In the genomic region with DNA sequence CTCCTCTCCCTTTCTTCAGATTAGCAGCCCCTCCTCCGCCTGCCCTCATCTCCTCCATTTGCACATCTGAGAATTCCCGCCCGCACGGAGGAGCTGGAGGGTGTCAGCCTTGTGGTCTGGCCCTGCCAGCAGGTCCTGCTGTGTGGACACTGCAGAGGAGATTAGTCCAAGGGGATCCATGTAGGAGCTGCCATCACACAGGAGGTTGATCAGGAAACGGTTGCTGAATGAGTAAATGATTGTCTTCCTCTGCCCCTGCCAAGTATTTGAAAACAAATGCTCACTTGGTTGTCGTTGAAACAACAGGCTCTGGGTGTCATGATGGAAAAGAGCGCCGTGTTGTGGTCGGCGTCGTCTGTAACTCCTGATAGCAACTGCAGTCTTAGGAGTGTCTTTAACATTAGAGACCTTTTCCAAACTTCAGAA, we compare ENCODE assay signal across 14 cellular contexts.
DNase-seq lines count a peak whose midpoint lies in the region; ATAC-seq and TF ChIP-seq lines count a peak whose summit lies in the region.
"Had no signal": no experiment of that assay in that cellular context is flagged by ENCODE, and none has a peak within 500 bp of the region (broad histone marks: within the 10 kb centered on the region; RNA-seq: fewer than 3 reads in every experiment).

No MANE protein-coding gene starts in this region.

- peak overlapping the region; percentile 55 for H3K4me2 ChIP-seq in neural progenitor cell
- H3K4me2 ChIP-seq: SK-N-SH had no signal

- H3K4me3 ChIP-seq in neural progenitor cell: no peak overlapping the region
- H3K4me3 ChIP-seq: GM12878, ovary had no signal

- no peaks in the 10 kb centered on the region for H3K27me3 Mint-ChIP-seq in activated T-helper 17 cell treated with anti-CD3 and anti-CD28 coated beads, Interleukin-2, amount 50 U/mL, for 72 hours
- H3K27me3 Mint-ChIP-seq in glutamatergic neuron (ENCODE audit: unreplicated experiment) (peaks cover 6% of the 10 kb centered on the region), neural progenitor cell (ENCODE audit: insufficient read depth, low read depth) (peaks cover 6% of the 10 kb centered on the region)

- H3K4me1 ChIP-seq in neural progenitor cell: peaks cover 33% of the 10 kb centered on the region

- H3K27me3 ChIP-seq in neural progenitor cell: peaks cover 71% of the 10 kb centered on the region
- H3K27me3 ChIP-seq: ovary had no signal

- no peak for ATAC-seq in activated T-helper 17 cell treated with anti-CD3 and anti-CD28 coated beads, Interleukin-2, amount 50 U/mL, for 72 hours (replicated peaks)
- no peak for ATAC-seq in HG03159 (IDR thresholded peaks at IDR 0.05; ENCODE audit: unreplicated experiment)
- ATAC-seq: GM12878 had no signal

- H3K4me1 Mint-ChIP-seq in activated T-helper 17 cell treated with anti-CD3 and anti-CD28 coated beads, Interleukin-2, amount 50 U/mL, for 72 hours: peaks cover 20% of the 10 kb centered on the region
- H3K4me1 Mint-ChIP-seq in glutamatergic neuron (ENCODE audit: low read depth, unreplicated experiment): peaks cover 20% of the 10 kb centered on the region
- H3K4me1 Mint-ChIP-seq in neural progenitor cell: peaks cover 50% of the 10 kb centered on the region

- no peak overlapping the region for H3K4me3 Mint-ChIP-seq in activated T-helper 17 cell treated with anti-CD3 and anti-CD28 coated beads, Interleukin-2, amount 50 U/mL, for 72 hours
- H3K4me3 Mint-ChIP-seq in glutamatergic neuron (ENCODE audit: unreplicated experiment): peak overlapping the region; percentile 39
- H3K4me3 Mint-ChIP-seq in neural progenitor cell: peak overlapping the region; percentile 1

- no peaks in the 10 kb centered on the region for H3K9me3 ChIP-seq in neural progenitor cell (ENCODE audit: low read depth)
- H3K9me3 ChIP-seq: ovary, SK-N-SH had no signal

- H3K9me3 Mint-ChIP-seq in activated T-helper 17 cell treated with anti-CD3 and anti-CD28 coated beads, Interleukin-2, amount 50 U/mL, for 72 hours: no peaks in the 10 kb centered on the region
- H3K9me3 Mint-ChIP-seq in glutamatergic neuron (ENCODE audit: unreplicated experiment) (no peaks in the 10 kb centered on the region), neural progenitor cell (no peaks in the 10 kb centered on the region)

- H3K27ac ChIP-seq in neural progenitor cell: no peak overlapping the region
- H3K27ac ChIP-seq: ovary had no signal

- peaks cover 7% of the 10 kb centered on the region for H4K20me1 ChIP-seq in neural progenitor cell (ENCODE audit: low read depth)

- peak overlapping the region; percentile 37 for H2AFZ ChIP-seq in neural progenitor cell (replicated peaks)

- peak overlapping the region; percentile 25 for H3K27ac Mint-ChIP-seq in activated T-helper 17 cell treated with anti-CD3 and anti-CD28 coated beads, Interleukin-2, amount 50 U/mL, for 72 hours
- H3K27ac Mint-ChIP-seq in glutamatergic neuron (ENCODE audit: unreplicated experiment) (no peak overlapping the region), neural progenitor cell (peak overlapping the region; percentile 40)

- peaks cover 100% of the 10 kb centered on the region for H3K36me3 Mint-ChIP-seq in activated T-helper 17 cell treated with anti-CD3 and anti-CD28 coated beads, Interleukin-2, amount 50 U/mL, for 72 hours (ENCODE audit: low read depth)
- H3K36me3 Mint-ChIP-seq in glutamatergic neuron (ENCODE audit: unreplicated experiment) (peaks cover 7% of the 10 kb centered on the region), neural progenitor cell (peaks cover 20% of the 10 kb centered on the region)

- H3K36me3 ChIP-seq in neural progenitor cell: no peaks in the 10 kb centered on the region
- H3K36me3 ChIP-seq: ovary had no signal

- H3F3A ChIP-seq in neural progenitor cell (ENCODE audit: low read depth): peaks cover 28% of the 10 kb centered on the region

- no peaks in the 10 kb centered on the region for H3K79me2 ChIP-seq in neural progenitor cell (ENCODE audit: low read depth)

- DNase-seq in EH (ENCODE audit: low read depth): peak; percentile 19
- peak; percentile 45 for DNase-seq in glutamatergic neuron
- DNase-seq in neural progenitor cell (ENCODE audit: low spot score): peak; percentile 66
- DNase-seq in stimulated activated CD4-positive, alpha-beta T cell treated with anti-CD3 and anti-CD28 coated beads, Interleukin-4, amount 100 ng/mL, for 1 hour: no peak
- DNase-seq in activated effector memory CD4-positive, alpha-beta T cell treated with Interleukin-2 at 50 U/mL for 16 hours: no peak
- no peak for DNase-seq in NCI-H187 treated with DMSO at 0.1 percent for 48 hours (lab: John Stamatoyannopoulos, UW)
- DNase-seq: effector CD8-positive, alpha-beta T cell; Karpas-422; NCI-H1930; ovary; SK-N-SH had no signal

- H3K9ac ChIP-seq in neural progenitor cell: no peak overlapping the region
- H3K9ac ChIP-seq: SK-N-SH had no signal

- no peak for TF ChIP-seq CTCF in glutamatergic neuron (IDR thresholded peaks at IDR 0.05; ENCODE audit: partially characterized antibody, unreplicated experiment)
- TF ChIP-seq CTCF in neural progenitor cell (IDR thresholded peaks at IDR 0.05): peak; percentile 52

Comparison
In these comparisons a context has a peak if more than half of its experiments do, and no peak if none do; other contexts are left out.
1. DNase-seq: peak in EH (single experiment), glutamatergic neuron (single experiment) and neural progenitor cell (single experiment); none in stimulated activated CD4-positive, alpha-beta T cell treated with anti-CD3 and anti-CD28 coated beads, Interleukin-4, amount 100 ng/mL, for 1 hour (single experiment), activated effector memory CD4-positive, alpha-beta T cell treated with Interleukin-2 at 50 U/mL for 16 hours (single experiment) and NCI-H187 treated with DMSO at 0.1 percent for 48 hours (single experiment).